Comparison of ENCODE assay signal across 8 cellular contexts in genomic region chr12:56521209-56521589, GRCh38. TPM values are rescaled to one million over a fixed set of nuclear protein-coding genes. Genes with fewer than 3 reads are reported as not detected.
DNase-seq lines count a peak whose midpoint lies in the region; ATAC-seq, FAIRE-seq and TF ChIP-seq lines count a peak whose summit lies in the region.

No MANE protein-coding gene starts in this region.

- peak overlapping the region; percentile 91 for H3K4me3 Mint-ChIP-seq in activated naive CD8-positive, alpha-beta T cell treated with anti-CD3 and anti-CD28 coated beads, Interleukin-2, amount 10 ng/mL, durations not matched to agents 7 days and 5 days

- H3K27ac ChIP-seq in HUES64 (ENCODE audit: low read depth, low read length) (no peak overlapping the region), keratinocyte (ENCODE audit: control insufficient read depth, insufficient read depth, low read length) (peak overlapping the region; percentile 72), stomach (peak overlapping the region; percentile 58 to 92 (median 86))

- H3K4me3 ChIP-seq in HUES64 (ENCODE audit: low read length) (peak overlapping the region; percentile 41), keratinocyte (ENCODE audit: control insufficient read depth in 2 of 3, extremely low read depth in 1 of 3, insufficient read depth in 2 of 3, low read depth in 1 of 3, low read length in 3 of 3) (peak overlapping the region; percentile 71 to 100 (median 92)), stomach (peak overlapping the region; percentile 47 to 63 (median 54))

- TF ChIP-seq EP300 in stomach (IDR thresholded peaks at IDR 0.05), result no peak

- intact Hi-C loops in stomach (cut with DNase I; ENCODE audit: low total_unique reads), result no loop called here

- no peak for DNase-seq in activated naive CD8-positive, alpha-beta T cell treated with anti-CD3 and anti-CD28 coated beads, Interleukin-2, amount 10 ng/mL, durations not matched to agents 7 days and 5 days
- DNase-seq in keratinocyte (ENCODE audit: low read depth, low spot score) (no peak), stomach (no peak), NCI-H748 (lab: John Stamatoyannopoulos, UW; ENCODE audit: unreplicated experiment) (no peak), NCI-H2227 (lab: John Stamatoyannopoulos, UW; ENCODE audit: unreplicated experiment) (no peak), AML-193 (lab: John Stamatoyannopoulos, UW) (no peak)

- no peak for TF ChIP-seq POLR2A in stomach (IDR thresholded peaks at IDR 0.05)

- H3K9me3 ChIP-seq in HUES64 (ENCODE audit: insufficient read depth, low read depth, low read length) (no peaks in the 10 kb centered on the region), keratinocyte (ENCODE audit: control insufficient read depth, low read depth, low read length) (no peaks in the 10 kb centered on the region), stomach (no peaks in the 10 kb centered on the region)

- no peaks in the 10 kb centered on the region for H3K36me3 Mint-ChIP-seq in activated naive CD8-positive, alpha-beta T cell treated with anti-CD3 and anti-CD28 coated beads, Interleukin-2, amount 10 ng/mL, durations not matched to agents 7 days and 5 days

- peak; percentile 43 for ATAC-seq in activated naive CD8-positive, alpha-beta T cell treated with anti-CD3 and anti-CD28 coated beads, Interleukin-2, amount 10 ng/mL, durations not matched to agents 7 days and 5 days (ENCODE audit: low read depth)
- ATAC-seq in GM19397 (IDR thresholded peaks at IDR 0.05; ENCODE audit: unreplicated experiment), result no peak

- dilution Hi-C loops in keratinocyte (cut with MboI; ENCODE audit: extremely low pct_ligation_motif_present, low sequenced_read_pairs), result no loop called here

- H3K36me3 ChIP-seq in HUES64 (ENCODE audit: insufficient read depth, low read length), result no peaks in the 10 kb centered on the region
- no peaks in the 10 kb centered on the region for H3K36me3 ChIP-seq in keratinocyte (ENCODE audit: control insufficient read depth in 2 of 2, extremely low read depth in 1 of 2, insufficient read depth in 2 of 2, low read length in 2 of 2)
- H3K36me3 ChIP-seq in stomach, result no peaks in the 10 kb centered on the region

- FAIRE-seq in keratinocyte (lab: Jason Lieb, UNC), result no peak

- peak overlapping the region; percentile 88 for H3K27ac Mint-ChIP-seq in activated naive CD8-positive, alpha-beta T cell treated with anti-CD3 and anti-CD28 coated beads, Interleukin-2, amount 10 ng/mL, durations not matched to agents 7 days and 5 days

- H4K20me1 ChIP-seq in keratinocyte (ENCODE audit: control insufficient read depth, extremely low read depth, insufficient read depth, low read length), result no peaks in the 10 kb centered on the region

- H3K79me2 ChIP-seq in keratinocyte (ENCODE audit: control insufficient read depth, insufficient read depth, low read length), result peaks cover 42% of the 10 kb centered on the region

- H3K27me3 ChIP-seq in HUES64 (ENCODE audit: insufficient read depth, low read length), result no peaks in the 10 kb centered on the region
- no peaks in the 10 kb centered on the region for H3K27me3 ChIP-seq in keratinocyte (ENCODE audit: control insufficient read depth, extremely low read depth, insufficient read depth, low read length)
- no peaks in the 10 kb centered on the region for H3K27me3 ChIP-seq in stomach

- TF ChIP-seq CTCF in keratinocyte (optimal IDR thresholded peaks at IDR 0.05 in 1 of 3, IDR thresholded peaks at IDR 0.05 in 1 of 3, conservative IDR thresholded peaks at IDR 0.05 in 1 of 3; ENCODE audit: extremely low read depth in 1 of 3, insufficient read depth in 2 of 3, low read length in 3 of 3) (no peak), stomach (IDR thresholded peaks at IDR 0.05) (no peak)

- H3K4me2 ChIP-seq in keratinocyte (ENCODE audit: control insufficient read depth, extremely low read depth, insufficient read depth, low read depth, low read length), result peak overlapping the region; percentile 92

- H3K4me1 Mint-ChIP-seq in activated naive CD8-positive, alpha-beta T cell treated with anti-CD3 and anti-CD28 coated beads, Interleukin-2, amount 10 ng/mL, durations not matched to agents 7 days and 5 days, result peaks cover 30% of the 10 kb centered on the region

- POLR2A ChIA-PET in activated naive CD8-positive, alpha-beta T cell treated with anti-CD3 and anti-CD28 coated beads, Interleukin-2, amount 10 ng/mL, durations not matched to agents 7 days and 5 days (lab: Charles Lee), result interaction anchor here (0.6 to 3.1 kb wide), 10 partner anchors 9 to 591 kb away, joined by 3 to 14 read pairs (median 3); partner anchors contain the start of genes BAZ2A, PTGES3 and SPRYD4

- peaks cover 27% of the 10 kb centered on the region for H3K4me1 ChIP-seq in HUES64 (ENCODE audit: insufficient read depth, low read length)
- H3K4me1 ChIP-seq in keratinocyte (ENCODE audit: control insufficient read depth, extremely low read depth, insufficient read depth, low read length), result peaks cover 34% of the 10 kb centered on the region
- peaks cover 0 to 59% (median 32%) of the 10 kb centered on the region in 4 donors for H3K4me1 ChIP-seq in stomach

- H3K9ac ChIP-seq in HUES64 (ENCODE audit: low read depth, low read length) (no peak overlapping the region; the same call in 1 of the 2 replicates), keratinocyte (ENCODE audit: control insufficient read depth, extremely low read depth, insufficient read depth, low read length) (peak overlapping the region; percentile 75)

- H3K27me3 Mint-ChIP-seq in activated naive CD8-positive, alpha-beta T cell treated with anti-CD3 and anti-CD28 coated beads, Interleukin-2, amount 10 ng/mL, durations not matched to agents 7 days and 5 days, result no peaks in the 10 kb centered on the region

- no peaks in the 10 kb centered on the region for H3K9me1 ChIP-seq in keratinocyte (ENCODE audit: control insufficient read depth, extremely low read depth, insufficient read depth, low read length)

- WGBS in HUES64, result 92% methylated on average over 6 of the region's 8 CpGs
- 28 to 57% (median 47%) methylated on average over 8 of the region's 8 CpGs for WGBS in stomach, 5 donors

- peak overlapping the region; percentile 90 for H2AFZ ChIP-seq in keratinocyte (ENCODE audit: control insufficient read depth, low read length)

- no peaks in the 10 kb centered on the region for H3K9me3 Mint-ChIP-seq in activated naive CD8-positive, alpha-beta T cell treated with anti-CD3 and anti-CD28 coated beads, Interleukin-2, amount 10 ng/mL, durations not matched to agents 7 days and 5 days

RNA-seq across cellular contexts. Expression of gene RBMS2, which starts 0.4 kb away (rescaled TPM):
- polyA plus RNA-seq in HUES64 (2013, experiment 1 of 2), result 4.4 TPM
- 5.9 TPM for polyA plus RNA-seq in HUES64 (2013, experiment 2 of 2)
- 10 to 100 TPM; 10.3 to 14.5 TPM for total RNA-seq in activated naive CD8-positive, alpha-beta T cell treated with anti-CD3 and anti-CD28 coated beads, Interleukin-2, amount 10 ng/mL, durations not matched to agents 7 days and 5 days
- polyA plus RNA-seq in keratinocyte (46.2 to 83.0 TPM (median 64.5 TPM) in 3 replicates), stomach (1 to 10 TPM; 4.2 to 9.7 (median 8.2) TPM)
- polyA plus RNA-seq in keratinocyte (2011; ENCODE audit: low read depth), result 30.6 TPM
- polyA plus RNA-seq in keratinocyte (2011; cell fraction: cytosol; rRNA removed), result 56.0 and 98.7 TPM in 2 replicates
- 64.2 and 80.8 TPM in 2 replicates for polyA plus RNA-seq in keratinocyte (2011; cell fraction: nucleus; rRNA removed)
- polyA plus RNA-seq in keratinocyte (2012; ENCODE audit: low replicate concordance), result 10.1 and 44.1 TPM in 2 replicates
- 131 to 235 TPM (median 210 TPM) in 3 replicates for polyA minus RNA-seq in keratinocyte
- 47.2 TPM for polyA minus RNA-seq in keratinocyte (2011; cell fraction: cytosol; rRNA and poly(A)+ RNA removed)
- 27.3 and 67.9 TPM in 2 replicates for polyA minus RNA-seq in keratinocyte (2011; cell fraction: nucleus; rRNA and poly(A)+ RNA removed)
- 100 to 1,000 TPM in 1 of 5 donors, 10 to 100 TPM in 2, 1 to 10 TPM in 2; 5.2 to 123 (median 32.3) TPM for total RNA-seq in stomach

RNA-seq across cellular contexts. Expression of gene GLS2, which starts 33.2 kb away (rescaled TPM):
- 5.5 TPM for polyA plus RNA-seq in HUES64 (2013, experiment 1 of 2)
- polyA plus RNA-seq in HUES64 (2013, experiment 2 of 2), result 6.8 TPM
- 1 to 10 TPM; 4.4 to 5.2 TPM for total RNA-seq in activated naive CD8-positive, alpha-beta T cell treated with anti-CD3 and anti-CD28 coated beads, Interleukin-2, amount 10 ng/mL, durations not matched to agents 7 days and 5 days
- polyA plus RNA-seq in keratinocyte (0.63 to 0.87 TPM (median 0.68 TPM) in 3 replicates), stomach (10 to 100 TPM in 1 of 3 donors, 1 to 10 TPM in 2; 2.6 to 11.2 (median 5.4) TPM)
- polyA plus RNA-seq in keratinocyte (2011; ENCODE audit: low read depth), result 1.0 TPM
- 0.83 and 0.89 TPM in 2 replicates for polyA plus RNA-seq in keratinocyte (2011; cell fraction: cytosol; rRNA removed)
- polyA plus RNA-seq in keratinocyte (2011; cell fraction: nucleus; rRNA removed), result 0.65 and 1.3 TPM in 2 replicates
- polyA plus RNA-seq in keratinocyte (2012; ENCODE audit: low replicate concordance), result 0.62 and 2.3 TPM in 2 replicates
- 0.82 to 1.9 TPM (median 1.1 TPM) in 3 replicates for polyA minus RNA-seq in keratinocyte
- 0.77 TPM for polyA minus RNA-seq in keratinocyte (2011; cell fraction: cytosol; rRNA and poly(A)+ RNA removed)
- 0.63 TPM in 1 of 2 replicates, not detected in the other for polyA minus RNA-seq in keratinocyte (2011; cell fraction: nucleus; rRNA and poly(A)+ RNA removed)
- total RNA-seq in stomach, result 1 to 10 TPM in 3 of 5 donors, not detected in 2; 1.3 to 7.6 (median 3.9) TPM

RNA-seq across cellular contexts. Expression of gene SPRYD4, which starts 52.8 kb away (rescaled TPM):
- 1.9 TPM for polyA plus RNA-seq in HUES64 (2013, experiment 1 of 2)
- 1.5 TPM for polyA plus RNA-seq in HUES64 (2013, experiment 2 of 2)
- total RNA-seq in activated naive CD8-positive, alpha-beta T cell treated with anti-CD3 and anti-CD28 coated beads, Interleukin-2, amount 10 ng/mL, durations not matched to agents 7 days and 5 days, result 1 to 10 TPM; 3.9 to 4.1 TPM
- polyA plus RNA-seq in keratinocyte (2.1 to 3.3 TPM (median 3.1 TPM) in 3 replicates), stomach (1 to 10 TPM; 1.8 to 2.1 (median 2.0) TPM)
- polyA plus RNA-seq in keratinocyte (2011; ENCODE audit: low read depth), result 0.17 TPM
- polyA plus RNA-seq in keratinocyte (2011; cell fraction: cytosol; rRNA removed), result 1.7 and 2.2 TPM in 2 replicates
- polyA plus RNA-seq in keratinocyte (2011; cell fraction: nucleus; rRNA removed), result 3.7 TPM in 2 replicates
- polyA plus RNA-seq in keratinocyte (2012; ENCODE audit: low replicate concordance), result 1.2 TPM in 2 replicates
- 1.2 to 3.3 TPM (median 3.0 TPM) in 3 replicates for polyA minus RNA-seq in keratinocyte
- polyA minus RNA-seq in keratinocyte (2011; cell fraction: cytosol; rRNA and poly(A)+ RNA removed), result 0.77 TPM
- polyA minus RNA-seq in keratinocyte (2011; cell fraction: nucleus; rRNA and poly(A)+ RNA removed), result 1.2 and 2.0 TPM in 2 replicates
- 1 to 10 TPM in 4 of 5 donors, under 1 TPM in 1; 0.29 to 5.8 (median 3.5) TPM for total RNA-seq in stomach

Comparison
In these comparisons a context has a peak if more than half of its experiments do, and no peak if none do; other contexts are left out.
1. H3K4me3 ChIP-seq: peak in every context shown above with its lines; median percentile 92 in keratinocyte; 54 in stomach; 41 in HUES64.